8 cellular contexts compared by ENCODE assay signal in genomic region chr20:31587545-31588389, GRCh38. TPM values are rescaled to one million over a fixed set of nuclear protein-coding genes. Genes with fewer than 3 reads are reported as not detected.
DNase-seq lines count a peak whose midpoint lies in the region; ATAC-seq and TF ChIP-seq lines count a peak whose summit lies in the region.

No MANE protein-coding gene starts in this region.

- H3K4me1 Mint-ChIP-seq in stimulated activated effector memory CD8-positive, alpha-beta T cell treated with anti-CD3 and anti-CD28 coated beads, Interleukin-12 subunit alpha, Interleukin-12 subunit beta, amount 100 ng/mL, for 72 hours, result peaks cover 11% of the 10 kb centered on the region

- H3K27ac ChIP-seq in ascending aorta (peak overlapping the region; percentile 79 to 87), iPS-18a (ENCODE audit: low read length) (no peak overlapping the region)

- H3K27me3 ChIP-seq in BE2C, result no peaks in the 10 kb centered on the region
- no peaks in the 10 kb centered on the region for H3K27me3 ChIP-seq in ascending aorta
- peaks cover 11% of the 10 kb centered on the region for H3K27me3 ChIP-seq in iPS-18a (ENCODE audit: control insufficient read depth, insufficient read depth, low read length)

- H3K4me3 ChIP-seq in BE2C (ENCODE audit: low read depth, low read length), result peak overlapping the region; percentile 59
- H3K4me3 ChIP-seq in ascending aorta, result peak overlapping the region; percentile 46 to 82
- peak overlapping the region; percentile 33 for H3K4me3 ChIP-seq in iPS-18a (ENCODE audit: low read length)

- no peak for TF ChIP-seq CTCF in BE2C (IDR thresholded peaks at IDR 0.05; ENCODE audit: low read depth, low read length)
- TF ChIP-seq CTCF in ascending aorta (IDR thresholded peaks at IDR 0.05), result no peak

- H3K27ac Mint-ChIP-seq in stimulated activated effector memory CD8-positive, alpha-beta T cell treated with anti-CD3 and anti-CD28 coated beads, Interleukin-12 subunit alpha, Interleukin-12 subunit beta, amount 100 ng/mL, for 72 hours, result no peak overlapping the region

- peaks cover 6% of the 10 kb centered on the region for H3K4me1 ChIP-seq in BE2C
- peaks cover 0 to 16% of the 10 kb centered on the region in 2 donors for H3K4me1 ChIP-seq in ascending aorta
- H3K4me1 ChIP-seq in iPS-18a (ENCODE audit: control insufficient read depth, low read depth, low read length), result peaks cover 23% of the 10 kb centered on the region

- peak overlapping the region; percentile 66 for H3K4me3 Mint-ChIP-seq in stimulated activated effector memory CD8-positive, alpha-beta T cell treated with anti-CD3 and anti-CD28 coated beads, Interleukin-12 subunit alpha, Interleukin-12 subunit beta, amount 100 ng/mL, for 72 hours

- H3K9ac ChIP-seq in iPS-18a (ENCODE audit: low read length), result no peak overlapping the region

- intact Hi-C loops in ascending aorta (cut with DNase I), result loop anchor here (1.0 kb wide), 1 partner anchor 14 kb away; no protein-coding TSS in a partner anchor

- DNase-seq in BE2C (peak; percentile 71), ascending aorta (ENCODE audit: low spot score in 2 of 2) (peak in 1 of 2 donors; percentile 74), T1000 (lab: John Stamatoyannopoulos, UW) (no peak), inferior parietal cortex (ENCODE audit: extremely low spot score) (no peak)
- DNase-seq in stimulated activated effector memory CD8-positive, alpha-beta T cell treated with anti-CD3 and anti-CD28 coated beads, Interleukin-12 subunit alpha, Interleukin-12 subunit beta, amount 100 ng/mL, for 72 hours (ENCODE audit: low spot score in 2 of 2), result no peak

- H3K9me3 ChIP-seq in BE2C (no peaks in the 10 kb centered on the region), ascending aorta (no peaks in the 10 kb centered on the region), iPS-18a (ENCODE audit: control insufficient read depth, low read depth, low read length) (no peaks in the 10 kb centered on the region)

- H3K36me3 ChIP-seq in BE2C (no peaks in the 10 kb centered on the region), ascending aorta (no peaks in the 10 kb centered on the region), iPS-18a (ENCODE audit: control insufficient read depth, low read depth, low read length) (no peaks in the 10 kb centered on the region)

- H3K9me3 Mint-ChIP-seq in stimulated activated effector memory CD8-positive, alpha-beta T cell treated with anti-CD3 and anti-CD28 coated beads, Interleukin-12 subunit alpha, Interleukin-12 subunit beta, amount 100 ng/mL, for 72 hours, result no peaks in the 10 kb centered on the region

- ATAC-seq in HG02759 (IDR thresholded peaks at IDR 0.05; ENCODE audit: unreplicated experiment), result peak; percentile 74
- ATAC-seq in stimulated activated effector memory CD8-positive, alpha-beta T cell treated with anti-CD3 and anti-CD28 coated beads, Interleukin-12 subunit alpha, Interleukin-12 subunit beta, amount 100 ng/mL, for 72 hours, result peak; percentile 62
- ATAC-seq in HG03196 (IDR thresholded peaks at IDR 0.05; ENCODE audit: unreplicated experiment), result no peak

- H3K36me3 Mint-ChIP-seq in stimulated activated effector memory CD8-positive, alpha-beta T cell treated with anti-CD3 and anti-CD28 coated beads, Interleukin-12 subunit alpha, Interleukin-12 subunit beta, amount 100 ng/mL, for 72 hours, result no peaks in the 10 kb centered on the region

RNA-seq across cellular contexts. Expression of gene ID1, which starts 17.3 kb away (rescaled TPM):
- polyA plus RNA-seq in BE2C (2012; ENCODE audit: insufficient read depth, insufficient read length, low read depth), result 40.6 TPM
- 3,326 TPM for total RNA-seq in ascending aorta

RNA-seq across cellular contexts. Expression of gene COX4I2, which starts 49.9 kb away (rescaled TPM):
- polyA plus RNA-seq in BE2C (2012; ENCODE audit: insufficient read depth, insufficient read length, low read depth), result 4.2 TPM
- total RNA-seq in ascending aorta, result 61.4 TPM
